Comparison of ENCODE assay signal across 8 cellular contexts in genomic region chr14:104985675-104986486, GRCh38. TPM values are rescaled to one million over a fixed set of nuclear protein-coding genes. Genes with fewer than 3 reads are reported as not detected.
A peak's percentile ranks its signal among the peaks of the same experiment; 100 is the strongest.
DNase-seq lines count a peak whose midpoint lies in the region; FAIRE-seq and TF ChIP-seq lines count a peak whose summit lies in the region.

CLBA1 (plus strand) TSS chr14:104985788; CDS start chr14:104986432, 644 bp downstream.

- no peaks in the 10 kb centered on the region for H3K36me3 Mint-ChIP-seq in activated naive CD8-positive, alpha-beta T cell

- H3K27ac ChIP-seq in cardiac muscle cell, result no peak within 1 kb of the TSS
- H3K27ac ChIP-seq in parathyroid adenoma, result peak within 1 kb of the TSS; percentile 58
- H3K27ac ChIP-seq in thyroid gland, result peak within 1 kb of the TSS; percentile 70 to 75 (median 73)

- peak within 1 kb of the TSS; percentile 77 for H3K4me3 Mint-ChIP-seq in activated naive CD8-positive, alpha-beta T cell

- no peak for FAIRE-seq in H54 (lab: Jason Lieb, UNC)

- peak; percentile 89 for DNase-seq in GDM1 (lab: John Stamatoyannopoulos, UW)
- DNase-seq in H54 (ENCODE audit: insufficient read length, low spot score), result peak; percentile 98
- DNase-seq in SK-N-DZ (ENCODE audit: low spot score), result peak; percentile 73
- peak; percentile 94 to 95 for DNase-seq in cardiac muscle cell (ENCODE audit: low read depth in 1 of 2, low spot score in 1 of 2)
- peak; percentile 89 for DNase-seq in thyroid gland

- no peaks in the 10 kb centered on the region for H3K27me3 ChIP-seq in Loucy (ENCODE audit: insufficient read depth, low read length, poor library complexity, severe bottlenecking)
- peaks cover 6% of the 10 kb centered on the region for H3K27me3 ChIP-seq in cardiac muscle cell
- no peaks in the 10 kb centered on the region for H3K27me3 ChIP-seq in parathyroid adenoma (ENCODE audit: control insufficient read depth, insufficient read depth, low read length)
- H3K27me3 ChIP-seq in thyroid gland, result no peaks in the 10 kb centered on the region

- no peaks in the 10 kb centered on the region for H4K20me1 ChIP-seq in Loucy (ENCODE audit: insufficient read depth, low read length, poor library complexity, severe bottlenecking)

- no peaks in the 10 kb centered on the region for H3F3A ChIP-seq in Loucy (ENCODE audit: low read depth)

- H3K79me2 ChIP-seq in Loucy (ENCODE audit: insufficient read depth, low read length) (no peaks in the 10 kb centered on the region), parathyroid adenoma (no peaks in the 10 kb centered on the region)

- intact Hi-C loops in thyroid gland (cut with DNase I), result no loop called here

- H3K4me2 ChIP-seq in Loucy (ENCODE audit: low read depth, low read length, poor library complexity, severe bottlenecking) (peak within 1 kb of the TSS; percentile 81), parathyroid adenoma (ENCODE audit: low read length) (peak within 1 kb of the TSS; percentile 98)

- 2 to 3% methylated on average over 20 to 41 of the region's 77 CpGs for WGBS in thyroid gland, 2 donors

- H3K9me3 Mint-ChIP-seq in activated naive CD8-positive, alpha-beta T cell (ENCODE audit: low read depth), result no peaks in the 10 kb centered on the region

- no peaks in the 10 kb centered on the region for H3K9me2 ChIP-seq in Loucy (replicated peaks; ENCODE audit: low read depth, low read length)

- H2AFZ ChIP-seq in Loucy (ENCODE audit: low read length) (peak within 1 kb of the TSS; percentile 81; the same call in 1 of the 2 replicates), parathyroid adenoma (peak within 1 kb of the TSS; percentile 96)

- H3K4me1 ChIP-seq in Loucy (ENCODE audit: insufficient read depth, low read length, poor library complexity, severe bottlenecking), result no peaks in the 10 kb centered on the region
- no peaks in the 10 kb centered on the region for H3K4me1 ChIP-seq in cardiac muscle cell (ENCODE audit: low read depth)
- peaks cover 7% of the 10 kb centered on the region for H3K4me1 ChIP-seq in parathyroid adenoma
- H3K4me1 ChIP-seq in thyroid gland, result peaks cover 8 to 14% of the 10 kb centered on the region in 2 donors

- peak within 1 kb of the TSS; percentile 72 for H3K4me3 ChIP-seq in Loucy (ENCODE audit: low read length, poor library complexity, severe bottlenecking)
- peak within 1 kb of the TSS; percentile 71 for H3K4me3 ChIP-seq in cardiac muscle cell
- peak within 1 kb of the TSS; percentile 86 for H3K4me3 ChIP-seq in parathyroid adenoma (ENCODE audit: low read depth, low read length)
- H3K4me3 ChIP-seq in thyroid gland (replicated peaks in 1 of 3), result peak within 1 kb of the TSS; percentile 68 to 92 (median 87)

- no peak for TF ChIP-seq CTCF in Loucy (conservative IDR thresholded peaks at IDR 0.05; ENCODE audit: low read length)
- TF ChIP-seq CTCF in cardiac muscle cell (IDR thresholded peaks at IDR 0.05; ENCODE audit: low read depth, low read length), result no peak
- TF ChIP-seq CTCF in parathyroid adenoma (IDR thresholded peaks at IDR 0.05), result no peak
- no peak for TF ChIP-seq CTCF in thyroid gland (IDR thresholded peaks at IDR 0.05)

- H3K4me1 Mint-ChIP-seq in activated naive CD8-positive, alpha-beta T cell (ENCODE audit: low read depth), result peaks cover 4% of the 10 kb centered on the region

- no peak within 1 kb of the TSS for H3K27ac Mint-ChIP-seq in activated naive CD8-positive, alpha-beta T cell

- no peaks in the 10 kb centered on the region for H3K27me3 Mint-ChIP-seq in activated naive CD8-positive, alpha-beta T cell

- H3K9ac ChIP-seq in Loucy (ENCODE audit: low read depth, low read length, poor library complexity, severe bottlenecking), result peak within 1 kb of the TSS; percentile 39
- H3K9ac ChIP-seq in parathyroid adenoma, result no peak within 1 kb of the TSS

- H3K9me3 ChIP-seq in Loucy (ENCODE audit: insufficient read depth, low read depth, low read length) (no peaks in the 10 kb centered on the region), cardiac muscle cell (ENCODE audit: low read depth) (no peaks in the 10 kb centered on the region), parathyroid adenoma (ENCODE audit: control insufficient read depth, low read length) (no peaks in the 10 kb centered on the region), thyroid gland (no peaks in the 10 kb centered on the region)

- no peaks in the 10 kb centered on the region for H3K36me3 ChIP-seq in Loucy (ENCODE audit: insufficient read depth, low read length)
- no peaks in the 10 kb centered on the region for H3K36me3 ChIP-seq in cardiac muscle cell
- H3K36me3 ChIP-seq in parathyroid adenoma (ENCODE audit: control insufficient read depth, insufficient read depth, low read length), result no peaks in the 10 kb centered on the region
- H3K36me3 ChIP-seq in thyroid gland, result no peaks in the 10 kb centered on the region

- TF ChIP-seq POLR2A in H54 (IDR thresholded peaks at IDR 0.05; ENCODE audit: low read depth, low read length), result 0 out of 2 replicates have a peak, but pooled peaks have one; percentile 22
- TF ChIP-seq POLR2A in thyroid gland (IDR thresholded peaks at IDR 0.05), result peak in 1 of 2 donors; percentile 76

RNA-seq across cellular contexts. Expression of gene CLBA1, which starts in this region (rescaled TPM):
- 1.4 and 2.6 TPM in 2 replicates for polyA plus RNA-seq in SK-N-DZ (2014; cell fraction: cytosol; rRNA removed)
- polyA plus RNA-seq in SK-N-DZ (2014; cell fraction: nucleus; rRNA removed), result 3.4 and 5.5 TPM in 2 replicates
- total RNA-seq in cardiac muscle cell (15.5 and 20.9 TPM in 2 replicates), thyroid gland (10 to 100 TPM; 16.8 to 31.6 (median 20.9) TPM)
- 13.4 and 20.4 TPM in 2 replicates for polyA plus RNA-seq in cardiac muscle cell
